Comparison of ENCODE assay signal across 1 cellular context in the genomic region with DNA sequence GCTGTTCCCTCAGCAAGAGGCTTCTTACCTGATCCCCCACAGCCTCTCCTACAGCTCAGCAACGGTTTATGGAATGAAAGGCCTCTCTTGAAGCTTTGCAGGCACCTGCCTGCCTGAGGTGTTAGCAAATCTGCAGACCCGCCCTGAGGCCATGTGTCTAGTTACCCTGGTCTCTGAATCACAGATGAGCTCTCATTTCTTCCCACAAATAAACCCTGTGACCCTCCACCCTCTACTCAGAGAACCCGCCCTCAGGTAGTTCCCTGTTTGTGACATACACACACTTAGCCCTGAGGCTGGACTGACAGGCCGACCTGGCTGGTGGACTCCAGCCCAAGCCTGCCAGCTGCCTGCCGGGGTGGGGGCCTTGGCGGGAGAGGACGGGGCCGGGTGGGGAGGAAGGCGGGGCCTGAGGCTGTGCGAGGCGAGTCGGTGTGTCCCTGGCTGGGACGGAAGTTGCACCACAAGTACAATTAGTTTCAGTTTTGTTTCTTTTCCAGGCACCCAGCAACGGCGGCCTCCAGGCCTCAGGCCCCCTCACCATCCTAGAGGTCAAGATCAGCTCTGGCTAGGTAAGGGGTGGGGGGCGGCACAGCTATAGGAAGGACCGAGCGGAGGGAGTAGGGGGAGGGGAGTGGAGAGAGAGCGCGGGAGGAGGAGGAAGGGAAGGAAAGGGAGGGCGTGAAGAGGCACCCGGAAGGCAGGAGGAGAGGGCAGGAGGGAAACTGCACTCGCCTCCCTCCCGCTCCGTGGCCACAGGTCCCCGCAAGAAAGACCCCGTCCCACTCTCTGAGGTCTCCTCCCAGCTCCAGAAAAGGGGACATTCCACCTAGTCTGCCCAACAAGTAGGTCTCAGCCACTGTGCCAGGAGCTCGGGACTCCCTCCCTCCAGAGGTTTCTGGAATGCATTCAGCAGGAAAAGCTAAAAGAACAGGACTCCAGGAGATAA.
TF ChIP-seq lines count a peak whose summit lies in the region.

A gene with protein sequence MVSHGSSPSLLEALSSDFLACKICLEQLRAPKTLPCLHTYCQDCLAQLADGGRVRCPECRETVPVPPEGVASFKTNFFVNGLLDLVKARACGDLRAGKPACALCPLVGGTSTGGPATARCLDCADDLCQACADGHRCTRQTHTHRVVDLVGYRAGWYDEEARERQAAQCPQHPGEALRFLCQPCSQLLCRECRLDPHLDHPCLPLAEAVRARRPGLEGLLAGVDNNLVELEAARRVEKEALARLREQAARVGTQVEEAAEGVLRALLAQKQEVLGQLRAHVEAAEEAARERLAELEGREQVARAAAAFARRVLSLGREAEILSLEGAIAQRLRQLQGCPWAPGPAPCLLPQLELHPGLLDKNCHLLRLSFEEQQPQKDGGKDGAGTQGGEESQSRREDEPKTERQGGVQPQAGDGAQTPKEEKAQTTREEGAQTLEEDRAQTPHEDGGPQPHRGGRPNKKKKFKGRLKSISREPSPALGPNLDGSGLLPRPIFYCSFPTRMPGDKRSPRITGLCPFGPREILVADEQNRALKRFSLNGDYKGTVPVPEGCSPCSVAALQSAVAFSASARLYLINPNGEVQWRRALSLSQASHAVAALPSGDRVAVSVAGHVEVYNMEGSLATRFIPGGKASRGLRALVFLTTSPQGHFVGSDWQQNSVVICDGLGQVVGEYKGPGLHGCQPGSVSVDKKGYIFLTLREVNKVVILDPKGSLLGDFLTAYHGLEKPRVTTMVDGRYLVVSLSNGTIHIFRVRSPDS (plus strand): TSS at position 482 of the 949 bp plus-strand sequence. CDS start 1,832 bp downstream, outside the sequence.

TF ChIP-seq in K562, 482 proteins besides CTCF, POLR2A, EP300 and RAD21 (continued from another document and continues in another):
- TF ChIP-seq RREB1 (CRISPR knock-in tag; IDR thresholded peaks at IDR 0.05): no peak
- TF ChIP-seq, protein P1, sequence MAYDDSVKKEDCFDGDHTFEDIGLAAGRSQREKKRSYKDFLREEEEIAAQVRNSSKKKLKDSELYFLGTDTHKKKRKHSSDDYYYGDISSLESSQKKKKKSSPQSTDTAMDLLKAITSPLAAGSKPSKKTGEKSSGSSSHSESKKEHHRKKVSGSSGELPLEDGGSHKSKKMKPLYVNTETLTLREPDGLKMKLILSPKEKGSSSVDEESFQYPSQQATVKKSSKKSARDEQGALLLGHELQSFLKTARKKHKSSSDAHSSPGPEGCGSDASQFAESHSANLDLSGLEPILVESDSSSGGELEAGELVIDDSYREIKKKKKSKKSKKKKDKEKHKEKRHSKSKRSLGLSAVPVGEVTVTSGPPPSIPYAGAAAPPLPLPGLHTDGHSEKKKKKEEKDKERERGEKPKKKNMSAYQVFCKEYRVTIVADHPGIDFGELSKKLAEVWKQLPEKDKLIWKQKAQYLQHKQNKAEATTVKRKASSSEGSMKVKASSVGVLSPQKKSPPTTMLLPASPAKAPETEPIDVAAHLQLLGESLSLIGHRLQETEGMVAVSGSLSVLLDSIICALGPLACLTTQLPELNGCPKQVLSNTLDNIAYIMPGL (CRISPR knock-in tag; IDR thresholded peaks at IDR 0.05): no peak
- peak; percentile 72 for TF ChIP-seq CBX1 (IDR thresholded peaks at IDR 0.05; ENCODE audit: low read depth)
- no peak for TF ChIP-seq MTF1 (CRISPR knock-in tag; IDR thresholded peaks at IDR 0.05; ENCODE audit: borderline replicate concordance)
- no peak for TF ChIP-seq ZMIZ1 (IDR thresholded peaks at IDR 0.05; ENCODE audit: low read depth in 2 of 2, low read length in 2 of 2)
- TF ChIP-seq POLR2AphosphoS5 (IDR thresholded peaks at IDR 0.05; ENCODE audit: control insufficient read depth, insufficient read depth, low read depth, low read length): peak; percentile 81
- no peak for TF ChIP-seq KLF13 (tag; IDR thresholded peaks at IDR 0.05; ENCODE audit: borderline replicate concordance, low read depth)
- peak; percentile 56 to 74; a peak in 1 of 4 replicates for TF ChIP-seq TRIM24 (IDR thresholded peaks at IDR 0.05)
- no peak for TF ChIP-seq ZSCAN29 (IDR thresholded peaks at IDR 0.05)
- TF ChIP-seq SRSF1 (IDR thresholded peaks at IDR 0.05; ENCODE audit: low read depth, low read length): no peak
- no peak for TF ChIP-seq DNMT1 (IDR thresholded peaks at IDR 0.05)
- TF ChIP-seq, protein P2, sequence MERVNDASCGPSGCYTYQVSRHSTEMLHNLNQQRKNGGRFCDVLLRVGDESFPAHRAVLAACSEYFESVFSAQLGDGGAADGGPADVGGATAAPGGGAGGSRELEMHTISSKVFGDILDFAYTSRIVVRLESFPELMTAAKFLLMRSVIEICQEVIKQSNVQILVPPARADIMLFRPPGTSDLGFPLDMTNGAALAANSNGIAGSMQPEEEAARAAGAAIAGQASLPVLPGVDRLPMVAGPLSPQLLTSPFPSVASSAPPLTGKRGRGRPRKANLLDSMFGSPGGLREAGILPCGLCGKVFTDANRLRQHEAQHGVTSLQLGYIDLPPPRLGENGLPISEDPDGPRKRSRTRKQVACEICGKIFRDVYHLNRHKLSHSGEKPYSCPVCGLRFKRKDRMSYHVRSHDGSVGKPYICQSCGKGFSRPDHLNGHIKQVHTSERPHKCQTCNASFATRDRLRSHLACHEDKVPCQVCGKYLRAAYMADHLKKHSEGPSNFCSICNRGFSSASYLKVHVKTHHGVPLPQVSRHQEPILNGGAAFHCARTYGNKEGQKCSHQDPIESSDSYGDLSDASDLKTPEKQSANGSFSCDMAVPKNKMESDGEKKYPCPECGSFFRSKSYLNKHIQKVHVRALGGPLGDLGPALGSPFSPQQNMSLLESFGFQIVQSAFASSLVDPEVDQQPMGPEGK (CRISPR knock-in tag; IDR thresholded peaks at IDR 0.05; ENCODE audit: borderline replicate concordance): no peak
- no peak for TF ChIP-seq MECOM (CRISPR knock-in tag; IDR thresholded peaks at IDR 0.05)
- no peak for TF ChIP-seq ILF3 (IDR thresholded peaks at IDR 0.05; ENCODE audit: borderline replicate concordance)
- no peak for TF ChIP-seq KLF6 (CRISPR knock-in tag; IDR thresholded peaks at IDR 0.05; ENCODE audit: borderline replicate concordance)
- TF ChIP-seq FOXK2 (conservative IDR thresholded peaks at IDR 0.05 in 1 of 2, IDR thresholded peaks at IDR 0.05 in 1 of 2; ENCODE audit: low read depth in 2 of 2): peak; percentile 58 to 65; a peak in 3 of 4 replicates
- TF ChIP-seq, protein P3, sequence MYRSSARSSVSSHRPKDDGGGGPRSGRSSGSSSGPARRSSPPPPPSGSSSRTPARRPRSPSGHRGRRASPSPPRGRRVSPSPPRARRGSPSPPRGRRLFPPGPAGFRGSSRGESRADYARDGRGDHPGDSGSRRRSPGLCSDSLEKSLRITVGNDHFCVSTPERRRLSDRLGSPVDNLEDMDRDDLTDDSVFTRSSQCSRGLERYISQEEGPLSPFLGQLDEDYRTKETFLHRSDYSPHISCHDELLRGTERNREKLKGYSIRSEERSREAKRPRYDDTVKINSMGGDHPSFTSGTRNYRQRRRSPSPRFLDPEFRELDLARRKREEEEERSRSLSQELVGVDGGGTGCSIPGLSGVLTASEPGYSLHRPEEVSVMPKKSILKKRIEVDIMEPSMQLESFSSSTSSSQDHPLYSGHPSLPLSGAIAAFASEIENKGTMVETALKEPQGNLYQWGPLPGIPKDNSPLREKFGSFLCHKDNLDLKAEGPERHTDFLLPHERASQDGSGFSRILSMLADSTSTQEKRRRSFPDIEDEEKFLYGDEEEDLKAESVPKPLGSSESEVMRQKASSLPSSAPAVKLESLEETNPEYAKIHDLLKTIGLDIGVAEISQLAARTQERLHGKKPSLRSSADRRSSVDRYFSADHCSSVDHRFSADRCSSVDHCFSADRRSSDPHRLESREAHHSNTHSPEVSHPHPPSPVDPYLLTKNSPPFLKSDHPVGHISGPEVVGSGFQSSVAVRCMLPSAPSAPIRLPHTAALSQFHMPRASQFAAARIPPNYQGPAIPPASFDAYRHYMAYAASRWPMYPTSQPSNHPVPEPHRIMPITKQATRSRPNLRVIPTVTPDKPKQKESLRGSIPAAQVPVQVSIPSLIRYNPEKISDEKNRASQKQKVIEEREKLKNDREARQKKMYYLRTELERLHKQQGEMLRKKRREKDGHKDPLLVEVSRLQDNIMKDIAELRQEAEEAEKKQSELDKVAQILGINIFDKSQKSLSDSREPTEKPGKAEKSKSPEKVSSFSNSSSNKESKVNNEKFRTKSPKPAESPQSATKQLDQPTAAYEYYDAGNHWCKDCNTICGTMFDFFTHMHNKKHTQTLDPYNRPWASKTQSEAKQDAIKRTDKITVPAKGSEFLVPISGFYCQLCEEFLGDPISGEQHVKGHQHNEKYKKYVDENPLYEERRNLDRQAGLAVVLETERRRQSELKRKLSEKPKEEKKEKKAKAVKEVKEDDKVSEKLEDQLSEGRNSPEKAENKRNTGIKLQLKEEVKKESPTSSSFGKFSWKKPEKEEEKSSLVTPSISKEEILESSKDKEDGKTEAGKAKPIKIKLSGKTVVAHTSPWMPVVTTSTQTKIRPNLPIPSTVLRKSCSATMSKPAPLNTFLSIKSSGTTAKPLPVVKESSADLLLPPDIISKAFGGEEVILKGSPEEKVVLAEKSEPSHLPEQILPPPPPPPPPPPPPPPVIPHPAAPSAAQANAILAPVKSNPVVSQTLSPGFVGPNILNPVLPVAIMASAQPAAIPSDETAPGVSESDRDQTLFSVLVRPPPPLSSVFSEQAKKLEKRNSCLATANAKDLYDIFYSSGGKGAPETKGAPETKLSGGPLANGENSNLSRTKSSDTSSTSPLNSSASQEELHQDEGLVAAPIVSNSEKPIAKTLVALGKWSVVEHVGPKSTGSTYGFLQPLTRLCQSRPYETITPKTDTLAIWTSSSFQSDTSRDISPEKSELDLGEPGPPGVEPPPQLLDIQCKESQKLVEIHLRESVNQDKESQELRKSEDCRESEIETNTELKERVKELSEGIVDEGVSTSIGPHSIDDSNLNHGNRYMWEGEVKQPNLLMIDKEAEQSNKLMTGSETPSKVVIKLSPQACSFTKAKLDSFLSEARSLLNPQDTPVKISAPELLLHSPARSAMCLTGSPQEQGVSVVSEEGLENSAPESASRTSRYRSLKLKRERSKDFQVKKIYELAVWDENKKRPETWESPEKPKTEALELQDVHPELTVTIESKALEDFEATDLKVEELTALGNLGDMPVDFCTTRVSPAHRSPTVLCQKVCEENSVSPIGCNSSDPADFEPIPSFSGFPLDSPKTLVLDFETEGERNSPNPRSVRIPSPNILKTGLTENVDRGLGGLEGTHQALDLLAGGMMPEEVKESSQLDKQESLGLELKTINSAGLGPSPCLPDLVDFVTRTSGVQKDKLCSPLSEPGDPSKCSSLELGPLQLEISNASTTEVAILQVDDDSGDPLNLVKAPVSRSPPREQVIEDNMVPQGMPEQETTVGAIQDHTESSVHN (IDR thresholded peaks at IDR 0.05; ENCODE audit: borderline replicate concordance in 1 of 2, low read depth in 1 of 2): no peak
- TF ChIP-seq EGR1 (conservative IDR thresholded peaks at IDR 0.05): peak; percentile 65
- no peak for TF ChIP-seq ZZZ3 (IDR thresholded peaks at IDR 0.05)
- peak; percentile 26; the same call in 1 of the 2 replicates for TF ChIP-seq PML (IDR thresholded peaks at IDR 0.05; ENCODE audit: low read length)
- TF ChIP-seq CREB1 (IDR thresholded peaks at IDR 0.05): no peak
- TF ChIP-seq CREB1 (CRISPR knock-in tag; IDR thresholded peaks at IDR 0.05): 0 out of 2 replicates have a peak, but pooled peaks have one; percentile 5
- no peak for TF ChIP-seq SMAD1 (IDR thresholded peaks at IDR 0.05; ENCODE audit: low read depth, low read length, partially characterized antibody)
